Comparison of ENCODE assay signal across 21 cellular contexts in genomic region chr18:11034816-11035215, GRCh38.
DNase-seq lines count a peak whose midpoint lies in the region; ATAC-seq and TF ChIP-seq lines count a peak whose summit lies in the region.
"Had no signal": no experiment of that assay in that cellular context is flagged by ENCODE, and none has a peak within 500 bp of the region (broad histone marks: within the 10 kb centered on the region; RNA-seq: fewer than 3 reads in every experiment).

No MANE protein-coding gene starts in this region.

- no peak for ATAC-seq in left ventricle myocardium superior
- ATAC-seq: activated naive CD4-positive, alpha-beta T cell treated with anti-CD3 and anti-CD28 coated beads, Interleukin-2, amount 50 U/mL, for 72 hours; effector memory CD8-positive, alpha-beta T cell; left lung; SK-N-SH treated with all-trans-retinoic acid at 6 μM for 48 hours had no signal

- H3K4me1 ChIP-seq in OCI-LY1 (ENCODE audit: insufficient read depth, low read length, severe bottlenecking) (peaks cover 43% of the 10 kb centered on the region), thyroid gland (peaks cover 16 to 20% of the 10 kb centered on the region in 2 donors)
- H3K4me1 ChIP-seq: left lung had no signal

- no peaks in the 10 kb centered on the region for H3F3A ChIP-seq in OCI-LY1 (ENCODE audit: insufficient read depth, low read length)

- H3K27me3 ChIP-seq in OCI-LY1 (ENCODE audit: insufficient read depth, low read length) (no peaks in the 10 kb centered on the region), thyroid gland (no peaks in the 10 kb centered on the region)
- H3K27me3 ChIP-seq: cardiac muscle cell, left lung had no signal

- 41 to 61% methylated on average over 5 of the region's 5 CpGs for WGBS in thyroid gland, 2 donors

- no peak overlapping the region for H3K9ac ChIP-seq in OCI-LY1 (ENCODE audit: low read length)

- peak overlapping the region; percentile 34; the same call in 1 of the 2 replicates for H3K4me2 ChIP-seq in OCI-LY1 (ENCODE audit: low read length)

- H2AFZ ChIP-seq in OCI-LY1 (ENCODE audit: low read length): no peak overlapping the region

- TF ChIP-seq POLR2A in thyroid gland (IDR thresholded peaks at IDR 0.05): no peak

- intact Hi-C loops in thyroid gland (cut with DNase I): no loop called here
- intact Hi-C loops in left ventricle myocardium superior (cut with micrococcal nuclease): no loop called here

- no peaks in the 10 kb centered on the region for H3K9me2 ChIP-seq in OCI-LY1 (ENCODE audit: low read depth, low read length)

- H3K9me3 ChIP-seq in OCI-LY1 (ENCODE audit: low read length): no peaks in the 10 kb centered on the region
- H3K9me3 ChIP-seq in thyroid gland: no peaks in the 10 kb centered on the region
- H3K9me3 ChIP-seq: left lung had no signal

- no peak overlapping the region for H3K4me3 ChIP-seq in OCI-LY1 (ENCODE audit: low read depth, low read length, poor library complexity, severe bottlenecking)
- no peak overlapping the region for H3K4me3 ChIP-seq in fibroblast of pulmonary artery (replicated peaks; ENCODE audit: low read depth, low read length)
- H3K4me3 ChIP-seq in thyroid gland (replicated peaks in 1 of 3): no peak overlapping the region
- H3K4me3 ChIP-seq: cardiac muscle cell, left lung had no signal

- H3K27ac ChIP-seq in OCI-LY1 (ENCODE audit: low read depth, low read length, poor library complexity, severe bottlenecking) (peak overlapping the region; percentile 13), thyroid gland (peak overlapping the region in 2 of 3 donors; percentile 12 to 73)
- H3K27ac ChIP-seq: C4-2B, cardiac muscle cell, left lung had no signal

- H3K79me2 ChIP-seq in OCI-LY1 (ENCODE audit: insufficient read depth, low read length): no peaks in the 10 kb centered on the region

- H4K20me1 ChIP-seq in OCI-LY1 (ENCODE audit: insufficient read depth, low read length): no peaks in the 10 kb centered on the region

- H3K36me3 ChIP-seq in OCI-LY1 (ENCODE audit: insufficient read depth, low read length): no peaks in the 10 kb centered on the region
- no peaks in the 10 kb centered on the region for H3K36me3 ChIP-seq in thyroid gland
- H3K36me3 ChIP-seq: cardiac muscle cell, left lung had no signal

- no peak for TF ChIP-seq CTCF in OCI-LY1 (IDR thresholded peaks at IDR 0.05; ENCODE audit: low read length)
- TF ChIP-seq CTCF in fibroblast of pulmonary artery (IDR thresholded peaks at IDR 0.05; ENCODE audit: low read length, missing control alignments): no peak
- no peak for TF ChIP-seq CTCF in thyroid gland (IDR thresholded peaks at IDR 0.05)

- DNase-seq in SKM-1 treated with dmso at 0.1 percent for 144 hours (lab: John Stamatoyannopoulos, UW; ENCODE audit: unreplicated experiment) (peak; percentile 10), SKM-1 (lab: John Stamatoyannopoulos, UW; ENCODE audit: unreplicated experiment) (no peak), fibroblast of pulmonary artery (ENCODE audit: low read depth) (peak; percentile 58), thyroid gland (no peak), DMS79 treated with DMSO at 0.1 percent for 48 hours (lab: John Stamatoyannopoulos, UW) (no peak), cerebellum (ENCODE audit: low spot score) (no peak), left ventricle myocardium superior (no peak)
- DNase-seq: activated CD4-positive, alpha-beta T cell treated with anti-CD3 and anti-CD28 coated beads, Interleukin-2, amount 50 U/mL, for 48 hours; activated T-cell treated with anti-CD3 and anti-CD28 coated beads, Interleukin-2, amount 50 U/mL, for 24 hours; DMS79; effector memory CD8-positive, alpha-beta T cell; GOT3; left lung; NCI-H1930; NCI-H526; stimulated activated CD4-positive, alpha-beta T cell treated with anti-CD3 and anti-CD28 coated beads, Interleukin-15, amount 100 ng/mL, for 24 hours had no signal

Comparison
In these comparisons a context has a peak if more than half of its experiments do, and no peak if none do; other contexts are left out.
1. DNase-seq: peak in SKM-1 treated with dmso at 0.1 percent for 144 hours (single experiment) and fibroblast of pulmonary artery (single experiment); none in SKM-1 (single experiment), thyroid gland (0 of 2), DMS79 treated with DMSO at 0.1 percent for 48 hours (single experiment), cerebellum (single experiment) and left ventricle myocardium superior (single experiment).